ENCODE assay signal across 1 cellular context in genomic region chr19:52601025-52601973, GRCh38.
TF ChIP-seq lines count a peak whose summit lies in the region.

No MANE protein-coding gene starts in this region.

TF ChIP-seq in HepG2, 621 proteins besides CTCF, POLR2A, EP300 and RAD21 (continued from another document and continues in another):
- 0 out of 2 replicates have a peak, but pooled peaks have one; percentile 25 for TF ChIP-seq MEIS2 (CRISPR knock-in tag; IDR thresholded peaks at IDR 0.05)
- TF ChIP-seq NRL (CRISPR knock-in tag; IDR thresholded peaks at IDR 0.05; ENCODE audit: borderline replicate concordance), result no peak
- TF ChIP-seq ZNF598 (CRISPR knock-in tag; IDR thresholded peaks at IDR 0.05; ENCODE audit: borderline replicate concordance), result no peak
- no peak for TF ChIP-seq ZNF512B (CRISPR knock-in tag; IDR thresholded peaks at IDR 0.05; ENCODE audit: borderline replicate concordance)
- TF ChIP-seq NFRKB (IDR thresholded peaks at IDR 0.05), result no peak
- no peak for TF ChIP-seq ZUFSP (CRISPR knock-in tag; IDR thresholded peaks at IDR 0.05; ENCODE audit: borderline replicate concordance)
- TF ChIP-seq ZNF354B (CRISPR knock-in tag; IDR thresholded peaks at IDR 0.05), result no peak
- TF ChIP-seq HOXA5 (CRISPR knock-in tag; IDR thresholded peaks at IDR 0.05), result 0 out of 2 replicates have a peak, but pooled peaks have one; percentile 31
- TF ChIP-seq, protein P1, sequence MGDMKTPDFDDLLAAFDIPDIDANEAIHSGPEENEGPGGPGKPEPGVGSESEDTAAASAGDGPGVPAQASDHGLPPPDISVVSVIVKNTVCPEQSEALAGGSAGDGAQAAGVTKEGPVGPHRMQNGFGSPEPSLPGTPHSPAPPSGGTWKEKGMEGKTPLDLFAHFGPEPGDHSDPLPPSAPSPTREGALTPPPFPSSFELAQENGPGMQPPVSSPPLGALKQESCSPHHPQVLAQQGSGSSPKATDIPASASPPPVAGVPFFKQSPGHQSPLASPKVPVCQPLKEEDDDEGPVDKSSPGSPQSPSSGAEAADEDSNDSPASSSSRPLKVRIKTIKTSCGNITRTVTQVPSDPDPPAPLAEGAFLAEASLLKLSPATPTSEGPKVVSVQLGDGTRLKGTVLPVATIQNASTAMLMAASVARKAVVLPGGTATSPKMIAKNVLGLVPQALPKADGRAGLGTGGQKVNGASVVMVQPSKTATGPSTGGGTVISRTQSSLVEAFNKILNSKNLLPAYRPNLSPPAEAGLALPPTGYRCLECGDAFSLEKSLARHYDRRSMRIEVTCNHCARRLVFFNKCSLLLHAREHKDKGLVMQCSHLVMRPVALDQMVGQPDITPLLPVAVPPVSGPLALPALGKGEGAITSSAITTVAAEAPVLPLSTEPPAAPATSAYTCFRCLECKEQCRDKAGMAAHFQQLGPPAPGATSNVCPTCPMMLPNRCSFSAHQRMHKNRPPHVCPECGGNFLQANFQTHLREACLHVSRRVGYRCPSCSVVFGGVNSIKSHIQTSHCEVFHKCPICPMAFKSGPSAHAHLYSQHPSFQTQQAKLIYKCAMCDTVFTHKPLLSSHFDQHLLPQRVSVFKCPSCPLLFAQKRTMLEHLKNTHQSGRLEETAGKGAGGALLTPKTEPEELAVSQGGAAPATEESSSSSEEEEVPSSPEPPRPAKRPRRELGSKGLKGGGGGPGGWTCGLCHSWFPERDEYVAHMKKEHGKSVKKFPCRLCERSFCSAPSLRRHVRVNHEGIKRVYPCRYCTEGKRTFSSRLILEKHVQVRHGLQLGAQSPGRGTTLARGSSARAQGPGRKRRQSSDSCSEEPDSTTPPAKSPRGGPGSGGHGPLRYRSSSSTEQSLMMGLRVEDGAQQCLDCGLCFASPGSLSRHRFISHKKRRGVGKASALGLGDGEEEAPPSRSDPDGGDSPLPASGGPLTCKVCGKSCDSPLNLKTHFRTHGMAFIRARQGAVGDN (CRISPR knock-in tag; IDR thresholded peaks at IDR 0.05), result peak; percentile 45
- 0 out of 2 replicates have a peak, but pooled peaks have one; percentile 48 for TF ChIP-seq NAIF1 (CRISPR knock-in tag; IDR thresholded peaks at IDR 0.05; ENCODE audit: borderline replicate concordance)
- TF ChIP-seq CBX2 (IDR thresholded peaks at IDR 0.05; ENCODE audit: low read depth, low read length), result no peak
- TF ChIP-seq CBX2 (CRISPR knock-in tag; IDR thresholded peaks at IDR 0.05; ENCODE audit: low read depth), result no peak
- TF ChIP-seq, protein P2, sequence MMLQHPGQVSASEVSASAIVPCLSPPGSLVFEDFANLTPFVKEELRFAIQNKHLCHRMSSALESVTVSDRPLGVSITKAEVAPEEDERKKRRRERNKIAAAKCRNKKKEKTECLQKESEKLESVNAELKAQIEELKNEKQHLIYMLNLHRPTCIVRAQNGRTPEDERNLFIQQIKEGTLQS (CRISPR knock-in tag; IDR thresholded peaks at IDR 0.05), result no peak
- TF ChIP-seq HOXA3 (CRISPR knock-in tag; IDR thresholded peaks at IDR 0.05), result peak; percentile 41; the same call in 1 of the 2 replicates
- peak; percentile 53 for TF ChIP-seq SAP130 (CRISPR knock-in tag; IDR thresholded peaks at IDR 0.05; ENCODE audit: low read depth)
- TF ChIP-seq HIVEP1 (CRISPR knock-in tag; IDR thresholded peaks at IDR 0.05), result no peak
- TF ChIP-seq PRDM15 (CRISPR knock-in tag; IDR thresholded peaks at IDR 0.05), result 0 out of 2 replicates have a peak, but pooled peaks have one; percentile 22
- 0 out of 2 replicates have a peak, but pooled peaks have one; percentile 16 for TF ChIP-seq IRF2 (CRISPR knock-in tag; IDR thresholded peaks at IDR 0.05)
- peak; percentile 46; the same call in 1 of the 2 replicates for TF ChIP-seq KAT8 (CRISPR knock-in tag; IDR thresholded peaks at IDR 0.05)
- TF ChIP-seq, protein P3, sequence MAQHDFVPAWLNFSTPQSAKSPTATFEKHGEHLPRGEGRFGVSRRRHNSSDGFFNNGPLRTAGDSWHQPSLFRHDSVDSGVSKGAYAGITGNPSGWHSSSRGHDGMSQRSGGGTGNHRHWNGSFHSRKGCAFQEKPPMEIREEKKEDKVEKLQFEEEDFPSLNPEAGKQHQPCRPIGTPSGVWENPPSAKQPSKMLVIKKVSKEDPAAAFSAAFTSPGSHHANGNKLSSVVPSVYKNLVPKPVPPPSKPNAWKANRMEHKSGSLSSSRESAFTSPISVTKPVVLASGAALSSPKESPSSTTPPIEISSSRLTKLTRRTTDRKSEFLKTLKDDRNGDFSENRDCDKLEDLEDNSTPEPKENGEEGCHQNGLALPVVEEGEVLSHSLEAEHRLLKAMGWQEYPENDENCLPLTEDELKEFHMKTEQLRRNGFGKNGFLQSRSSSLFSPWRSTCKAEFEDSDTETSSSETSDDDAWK (CRISPR knock-in tag; IDR thresholded peaks at IDR 0.05), result no peak
- peak; percentile 69 for TF ChIP-seq RBFOX2 (IDR thresholded peaks at IDR 0.05; ENCODE audit: low read depth, low read length)
- TF ChIP-seq POLR2G (IDR thresholded peaks at IDR 0.05; ENCODE audit: low read depth, low read length), result peak; percentile 62
- no peak for TF ChIP-seq RNF2 (conservative IDR thresholded peaks at IDR 0.05; ENCODE audit: low read depth)
- no peak; the same call in 1 of the 2 replicates for TF ChIP-seq GABPA (IDR thresholded peaks at IDR 0.05; ENCODE audit: low read depth, low read length)
- peak; percentile 64 for TF ChIP-seq GABPA (CRISPR knock-in tag; IDR thresholded peaks at IDR 0.05; ENCODE audit: low read depth)
- no peak for TF ChIP-seq SRSF9 (IDR thresholded peaks at IDR 0.05; ENCODE audit: borderline replicate concordance, insufficient read depth, low read depth, low read length, poor library complexity, severe bottlenecking)
- no peak for TF ChIP-seq ZSCAN25 (CRISPR knock-in tag; IDR thresholded peaks at IDR 0.05)
- no peak for TF ChIP-seq ZNF644 (CRISPR knock-in tag; IDR thresholded peaks at IDR 0.05; ENCODE audit: low read depth)
- no peak for TF ChIP-seq MTA1 (CRISPR knock-in tag; IDR thresholded peaks at IDR 0.05; ENCODE audit: borderline replicate concordance)
- peak; percentile 22; the same call in 1 of the 2 replicates for TF ChIP-seq MED1 (CRISPR knock-in tag; IDR thresholded peaks at IDR 0.05)
- TF ChIP-seq HMGA1 (CRISPR knock-in tag; conservative IDR thresholded peaks at IDR 0.05), result no peak
- TF ChIP-seq, protein P4, sequence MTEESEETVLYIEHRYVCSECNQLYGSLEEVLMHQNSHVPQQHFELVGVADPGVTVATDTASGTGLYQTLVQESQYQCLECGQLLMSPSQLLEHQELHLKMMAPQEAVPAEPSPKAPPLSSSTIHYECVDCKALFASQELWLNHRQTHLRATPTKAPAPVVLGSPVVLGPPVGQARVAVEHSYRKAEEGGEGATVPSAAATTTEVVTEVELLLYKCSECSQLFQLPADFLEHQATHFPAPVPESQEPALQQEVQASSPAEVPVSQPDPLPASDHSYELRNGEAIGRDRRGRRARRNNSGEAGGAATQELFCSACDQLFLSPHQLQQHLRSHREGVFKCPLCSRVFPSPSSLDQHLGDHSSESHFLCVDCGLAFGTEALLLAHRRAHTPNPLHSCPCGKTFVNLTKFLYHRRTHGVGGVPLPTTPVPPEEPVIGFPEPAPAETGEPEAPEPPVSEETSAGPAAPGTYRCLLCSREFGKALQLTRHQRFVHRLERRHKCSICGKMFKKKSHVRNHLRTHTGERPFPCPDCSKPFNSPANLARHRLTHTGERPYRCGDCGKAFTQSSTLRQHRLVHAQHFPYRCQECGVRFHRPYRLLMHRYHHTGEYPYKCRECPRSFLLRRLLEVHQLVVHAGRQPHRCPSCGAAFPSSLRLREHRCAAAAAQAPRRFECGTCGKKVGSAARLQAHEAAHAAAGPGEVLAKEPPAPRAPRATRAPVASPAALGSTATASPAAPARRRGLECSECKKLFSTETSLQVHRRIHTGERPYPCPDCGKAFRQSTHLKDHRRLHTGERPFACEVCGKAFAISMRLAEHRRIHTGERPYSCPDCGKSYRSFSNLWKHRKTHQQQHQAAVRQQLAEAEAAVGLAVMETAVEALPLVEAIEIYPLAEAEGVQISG (CRISPR knock-in tag; IDR thresholded peaks at IDR 0.05), result 0 out of 2 replicates have a peak, but pooled peaks have one; percentile 30
- TF ChIP-seq PHF8 (CRISPR knock-in tag; IDR thresholded peaks at IDR 0.05), result peak; percentile 57
- no peak for TF ChIP-seq ATF4 (CRISPR knock-in tag; IDR thresholded peaks at IDR 0.05)
- peak; percentile 54; the same call in 1 of the 2 replicates for TF ChIP-seq MAZ (IDR thresholded peaks at IDR 0.05; ENCODE audit: borderline replicate concordance, low read depth, low read length)
- no peak for TF ChIP-seq MAZ (CRISPR knock-in tag; IDR thresholded peaks at IDR 0.05; ENCODE audit: low read depth)
- TF ChIP-seq MAFK (conservative IDR thresholded peaks at IDR 0.05 in 1 of 2, IDR thresholded peaks at IDR 0.05 in 1 of 2; ENCODE audit: low read length in 2 of 2), result no peak
- no peak for TF ChIP-seq CEBPB (IDR thresholded peaks at IDR 0.05; ENCODE audit: borderline replicate concordance, low read depth, low read length)
- TF ChIP-seq, protein P5, sequence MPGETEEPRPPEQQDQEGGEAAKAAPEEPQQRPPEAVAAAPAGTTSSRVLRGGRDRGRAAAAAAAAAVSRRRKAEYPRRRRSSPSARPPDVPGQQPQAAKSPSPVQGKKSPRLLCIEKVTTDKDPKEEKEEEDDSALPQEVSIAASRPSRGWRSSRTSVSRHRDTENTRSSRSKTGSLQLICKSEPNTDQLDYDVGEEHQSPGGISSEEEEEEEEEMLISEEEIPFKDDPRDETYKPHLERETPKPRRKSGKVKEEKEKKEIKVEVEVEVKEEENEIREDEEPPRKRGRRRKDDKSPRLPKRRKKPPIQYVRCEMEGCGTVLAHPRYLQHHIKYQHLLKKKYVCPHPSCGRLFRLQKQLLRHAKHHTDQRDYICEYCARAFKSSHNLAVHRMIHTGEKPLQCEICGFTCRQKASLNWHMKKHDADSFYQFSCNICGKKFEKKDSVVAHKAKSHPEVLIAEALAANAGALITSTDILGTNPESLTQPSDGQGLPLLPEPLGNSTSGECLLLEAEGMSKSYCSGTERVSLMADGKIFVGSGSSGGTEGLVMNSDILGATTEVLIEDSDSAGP (CRISPR knock-in tag; IDR thresholded peaks at IDR 0.05; ENCODE audit: borderline replicate concordance), result peak; percentile 26; the same call in 1 of the 2 replicates
